Comparison of ENCODE assay signal across 24 cellular contexts in the genomic region with DNA sequence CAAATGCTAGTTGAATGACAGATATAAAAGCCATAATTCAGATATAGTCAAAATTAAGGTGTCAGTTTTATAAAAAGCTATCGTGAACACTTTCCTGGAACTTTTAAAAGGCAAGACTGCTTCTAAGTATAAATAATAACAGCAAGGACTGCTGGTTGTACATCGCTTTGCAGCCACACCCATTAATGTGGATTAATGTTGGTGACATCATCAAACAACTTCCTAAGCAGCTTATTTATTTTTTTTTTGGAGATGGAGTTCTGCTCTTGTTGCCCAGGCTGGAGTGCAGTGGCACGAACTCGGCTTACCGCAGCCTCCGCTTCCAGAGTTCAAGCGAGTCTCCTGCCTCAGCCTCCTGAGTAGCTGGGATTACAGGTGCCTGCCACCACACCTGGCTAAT. TPM values are rescaled to one million over a fixed set of nuclear protein-coding genes. Genes with fewer than 3 reads are reported as not detected.
A peak's percentile ranks its signal among the peaks of the same experiment; 100 is the strongest.
DNase-seq lines count a peak whose midpoint lies in the region; ATAC-seq and TF ChIP-seq lines count a peak whose summit lies in the region.
"Had no signal": no experiment of that assay in that cellular context is flagged by ENCODE, and none has a peak within 500 bp of the region (broad histone marks: within the 10 kb centered on the region; RNA-seq: fewer than 3 reads in every experiment).

No MANE protein-coding gene starts in this region.

- no peaks in the 10 kb centered on the region for H3K27me3 Mint-ChIP-seq in activated CD4-positive, alpha-beta T cell treated with anti-CD3 and anti-CD28 coated beads for 36 hours
- H3K27me3 Mint-ChIP-seq in activated T-helper 17 cell treated with anti-CD3 and anti-CD28 coated beads, Interleukin-2, amount 50 U/mL, for 72 hours = no peaks in the 10 kb centered on the region
- no peaks in the 10 kb centered on the region for H3K27me3 Mint-ChIP-seq in naive thymus-derived CD8-positive, alpha-beta T cell

- CTCF ChIA-PET in activated CD4-positive, alpha-beta T cell treated with anti-CD3 and anti-CD28 coated beads for 36 hours (lab: Charles Lee) = interaction anchor here (0.7 kb wide), 1 partner anchor 83 kb away, joined by 3 read pairs; no protein-coding TSS in a partner anchor

- TF ChIP-seq CTCF in DND-41 (IDR thresholded peaks at IDR 0.05; ENCODE audit: borderline replicate concordance, extremely low read depth, low read length, poor library complexity, severe bottlenecking) (no peak), psoas muscle (IDR thresholded peaks at IDR 0.05) (no peak)

- H3K27ac Mint-ChIP-seq in activated CD4-positive, alpha-beta T cell treated with anti-CD3 and anti-CD28 coated beads for 36 hours = peak overlapping the region; percentile 35
- no peak overlapping the region for H3K27ac Mint-ChIP-seq in activated T-helper 17 cell treated with anti-CD3 and anti-CD28 coated beads, Interleukin-2, amount 50 U/mL, for 72 hours
- peak overlapping the region in 6 of 10 donors; percentile 20 to 55 (median 26) for H3K27ac Mint-ChIP-seq in naive thymus-derived CD8-positive, alpha-beta T cell

- H3K9ac ChIP-seq in DND-41 (ENCODE audit: low read depth, low read length) = no peak overlapping the region
- H3K9ac ChIP-seq: parathyroid adenoma had no signal

- H3K79me2 ChIP-seq in DND-41 (ENCODE audit: insufficient read depth, low read length) = peaks cover 95% of the 10 kb centered on the region

- no peak overlapping the region for H2AFZ ChIP-seq in DND-41 (ENCODE audit: low read depth, low read length)
- H2AFZ ChIP-seq: parathyroid adenoma had no signal

- H3K27ac ChIP-seq in DND-41 (ENCODE audit: low read length) (no peak overlapping the region), psoas muscle (no peak overlapping the region)
- H3K27ac ChIP-seq: parathyroid adenoma had no signal

- no peaks in the 10 kb centered on the region for H3K9me3 ChIP-seq in DND-41 (ENCODE audit: insufficient read depth, low read length, severe bottlenecking)
- no peaks in the 10 kb centered on the region for H3K9me3 ChIP-seq in psoas muscle
- H3K9me3 ChIP-seq: breast epithelium, heart left ventricle, thyroid gland had no signal

- POLR2A ChIA-PET in activated CD4-positive, alpha-beta T cell treated with anti-CD3 and anti-CD28 coated beads for 36 hours (lab: Charles Lee) = interaction anchor here (0.6 kb wide), 1 partner anchor 11 kb away, joined by 3 read pairs; no protein-coding TSS in a partner anchor
- POLR2A ChIA-PET in naive thymus-derived CD8-positive, alpha-beta T cell (lab: Charles Lee) = interaction anchor here (2.1 kb wide), 1 partner anchor 76 kb away, joined by 5 read pairs; no protein-coding TSS in a partner anchor

- no peak overlapping the region for H3K4me3 Mint-ChIP-seq in activated CD4-positive, alpha-beta T cell treated with anti-CD3 and anti-CD28 coated beads for 36 hours
- H3K4me3 Mint-ChIP-seq in activated T-helper 17 cell treated with anti-CD3 and anti-CD28 coated beads, Interleukin-2, amount 50 U/mL, for 72 hours = peak overlapping the region; percentile 23
- H3K4me3 Mint-ChIP-seq in naive thymus-derived CD8-positive, alpha-beta T cell = peak overlapping the region in 3 of 10 donors; percentile 0 to 49 (median 19)
- H3K4me3 Mint-ChIP-seq: activated T-cell treated with anti-CD3 and anti-CD28 coated beads, Interleukin-2, amount 50 U/mL, for 4 hours had no signal

- H3K27me3 ChIP-seq in DND-41 (ENCODE audit: insufficient read depth, low read length, poor library complexity) = no peaks in the 10 kb centered on the region
- H3K27me3 ChIP-seq in psoas muscle (ENCODE audit: insufficient read depth in 3 of 3, low read length in 2 of 3) = no peaks in the 10 kb centered on the region
- H3K27me3 ChIP-seq: breast epithelium, heart left ventricle, thyroid gland had no signal

- H4K20me1 ChIP-seq in DND-41 (ENCODE audit: insufficient read depth, low read length) = peaks cover 40% of the 10 kb centered on the region; the same call in 1 of the 2 replicates

- no peak for ATAC-seq in activated CD4-positive, alpha-beta T cell treated with anti-CD3 and anti-CD28 coated beads for 36 hours
- no peak for ATAC-seq in DND-41 (ENCODE audit: insufficient read depth, low read depth)
- no peak for ATAC-seq in activated T-helper 17 cell treated with anti-CD3 and anti-CD28 coated beads, Interleukin-2, amount 50 U/mL, for 72 hours (replicated peaks)
- no peak for ATAC-seq in naive thymus-derived CD8-positive, alpha-beta T cell
- ATAC-seq in psoas muscle = no peak
- ATAC-seq: activated T-cell treated with anti-CD3 and anti-CD28 coated beads, Interleukin-2, amount 50 U/mL, for 4 hours; heart left ventricle had no signal

- H3K4me2 ChIP-seq in DND-41 (ENCODE audit: insufficient read depth, low read length) = 0 out of 2 replicates have a peak overlapping the region, but pooled peaks have one; percentile 45

- no peaks in the 10 kb centered on the region for H3K9me3 Mint-ChIP-seq in activated CD4-positive, alpha-beta T cell treated with anti-CD3 and anti-CD28 coated beads for 36 hours (ENCODE audit: low read depth)
- no peaks in the 10 kb centered on the region for H3K9me3 Mint-ChIP-seq in activated T-helper 17 cell treated with anti-CD3 and anti-CD28 coated beads, Interleukin-2, amount 50 U/mL, for 72 hours
- no peaks in the 10 kb centered on the region for H3K9me3 Mint-ChIP-seq in naive thymus-derived CD8-positive, alpha-beta T cell
- H3K9me3 Mint-ChIP-seq: activated T-cell treated with anti-CD3 and anti-CD28 coated beads, Interleukin-2, amount 50 U/mL, for 4 hours had no signal

- no peak for DNase-seq in activated CD4-positive, alpha-beta T cell treated with anti-CD3 and anti-CD28 coated beads for 36 hours
- DNase-seq in activated CD4-positive, alpha-beta T cell treated with anti-CD3 and anti-CD28 coated beads for 48 hours = no peak
- no peak for DNase-seq in DND-41
- no peak for DNase-seq in naive thymus-derived CD8-positive, alpha-beta T cell
- DNase-seq in SW 1271 (lab: John Stamatoyannopoulos, UW) = no peak
- no peak for DNase-seq in NCI-H1048 (lab: John Stamatoyannopoulos, UW)
- no peak for DNase-seq in psoas muscle
- DNase-seq: 8988T; activated CD4-positive, CD25-positive, alpha-beta regulatory T cell treated with anti-CD3 and anti-CD28 coated beads, Interleukin-2, amount 50 U/mL, for 72 hours; activated naive CD4-positive, alpha-beta T cell treated with Interleukin-2 at 50 U/mL for 16 hours; activated T-cell treated with anti-CD3 and anti-CD28 coated beads, Interleukin-2, amount 50 U/mL, for 4 hours; amygdala; heart left ventricle; IMR-90; kidney glomerular epithelial cell; NCI-H1092 treated with DMSO at 0.1 percent for 48 hours; NCI-H187; NCI-H526 treated with DMSO at 0.1 percent for 48 hours; stimulated activated naive CD4-positive, alpha-beta T cell treated with Interleukin-2 at 50 U/mL for 16 hours; thyroid gland had no signal

- H3K4me3 ChIP-seq in DND-41 (ENCODE audit: low read depth in 1 of 2, low read length in 2 of 2) (no peak overlapping the region), psoas muscle (no peak overlapping the region)
- H3K4me3 ChIP-seq: breast epithelium, heart left ventricle, lung, thyroid gland had no signal

- H3K4me1 Mint-ChIP-seq in activated CD4-positive, alpha-beta T cell treated with anti-CD3 and anti-CD28 coated beads for 36 hours = peaks cover 70% of the 10 kb centered on the region
- peaks cover 47% of the 10 kb centered on the region for H3K4me1 Mint-ChIP-seq in activated T-helper 17 cell treated with anti-CD3 and anti-CD28 coated beads, Interleukin-2, amount 50 U/mL, for 72 hours
- H3K4me1 Mint-ChIP-seq in naive thymus-derived CD8-positive, alpha-beta T cell = peaks cover 26 to 85% (median 77%) of the 10 kb centered on the region in 4 donors

- H3K36me3 ChIP-seq in DND-41 (ENCODE audit: insufficient read depth, low read length) (peaks cover 63% of the 10 kb centered on the region), psoas muscle (ENCODE audit: insufficient read depth in 1 of 2, low read depth in 1 of 2) (peaks cover 4 to 47% of the 10 kb centered on the region in 2 donors)
- H3K36me3 ChIP-seq: breast epithelium had no signal

- H3K36me3 Mint-ChIP-seq in activated CD4-positive, alpha-beta T cell treated with anti-CD3 and anti-CD28 coated beads for 36 hours (ENCODE audit: low read depth) = peaks cover 75% of the 10 kb centered on the region
- H3K36me3 Mint-ChIP-seq in activated T-helper 17 cell treated with anti-CD3 and anti-CD28 coated beads, Interleukin-2, amount 50 U/mL, for 72 hours (ENCODE audit: low read depth) = peaks cover 94% of the 10 kb centered on the region
- peaks cover 16 to 59% (median 22%) of the 10 kb centered on the region in 3 donors for H3K36me3 Mint-ChIP-seq in naive thymus-derived CD8-positive, alpha-beta T cell

- 94% methylated on average over 7 of the region's 7 CpGs for WGBS in psoas muscle, 3 donors

- H3K4me1 ChIP-seq in DND-41 (ENCODE audit: insufficient read depth, low read length) (peaks cover 64% of the 10 kb centered on the region), psoas muscle (peaks cover 59% of the 10 kb centered on the region)

- intact Hi-C loops in activated CD4-positive, alpha-beta T cell treated with anti-CD3 and anti-CD28 coated beads for 36 hours (cut with DNase I, micrococcal nuclease) = loop anchor here in 1 of 2 experiments (10.0 kb wide), 1 partner anchor 1253 kb away; a partner anchor contains a TSS
- intact Hi-C loops in psoas muscle (cut with DNase I) = loop anchor here (5.0 kb wide), 2 partner anchors 35 to 75 kb away; no protein-coding TSS in a partner anchor

RNA-seq across cellular contexts. Expression of a gene that starts 4.6 kb away (rescaled TPM):
- total RNA-seq in activated CD4-positive, alpha-beta T cell treated with anti-CD3 and anti-CD28 coated beads for 36 hours = 10 to 100 TPM; 45.9 to 47.3 TPM
- 10 to 100 TPM; 63.9 to 65.1 TPM for total RNA-seq in activated T-helper 17 cell treated with anti-CD3 and anti-CD28 coated beads, Interleukin-2, amount 50 U/mL, for 72 hours
- 10 to 100 TPM; 91.4 to 94.6 TPM for total RNA-seq in naive thymus-derived CD8-positive, alpha-beta T cell
- 10 to 100 TPM; 23.7 to 32.9 (median 27.6) TPM for polyA plus RNA-seq in naive thymus-derived CD8-positive, alpha-beta T cell
- 10 to 100 TPM; 34.2 to 85.5 (median 50.4) TPM for total RNA-seq in psoas muscle
- polyA plus RNA-seq in psoas muscle = 10 to 100 TPM; 32.7 to 67.2 (median 38.1) TPM
